14 cellular contexts compared by ENCODE assay signal in the genomic region with DNA sequence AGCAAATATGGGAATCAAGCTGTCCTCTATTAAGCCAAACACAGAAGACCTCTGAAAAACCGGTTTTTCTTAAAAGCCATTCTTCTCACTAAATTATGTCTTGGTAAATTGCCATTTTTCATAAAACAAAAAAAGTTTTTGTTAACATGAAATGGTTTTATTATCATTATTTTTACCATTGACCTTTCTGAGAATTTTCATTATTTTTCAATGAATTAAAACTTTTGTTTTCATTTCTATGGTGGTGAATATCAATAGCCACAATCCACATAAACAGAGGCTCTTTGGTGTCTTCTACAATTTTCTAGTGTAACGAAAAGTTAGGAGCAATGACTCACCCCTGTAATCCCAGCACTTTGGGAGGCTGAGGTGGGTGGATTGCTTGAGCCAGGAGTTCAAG. TPM values are rescaled to one million over a fixed set of nuclear protein-coding genes. Genes with fewer than 3 reads are reported as not detected.
DNase-seq lines count a peak whose midpoint lies in the region; ATAC-seq and TF ChIP-seq lines count a peak whose summit lies in the region.
"Had no signal": no experiment of that assay in that cellular context is flagged by ENCODE, and none has a peak within 500 bp of the region (broad histone marks: within the 10 kb centered on the region; RNA-seq: fewer than 3 reads in every experiment).

No MANE protein-coding gene starts in this region.

- H4K20me1 ChIP-seq in OCI-LY7 (ENCODE audit: insufficient read depth, low read length) (peaks cover 6% of the 10 kb centered on the region), smooth muscle cell (ENCODE audit: low read depth) (peaks cover 7% of the 10 kb centered on the region)

- H3K9me3 ChIP-seq in OCI-LY7 (ENCODE audit: low read length) (peaks cover 4% of the 10 kb centered on the region; the same call in 1 of the 2 replicates), smooth muscle cell (replicated peaks; ENCODE audit: low read depth) (no peaks in the 10 kb centered on the region)
- H3K9me3 ChIP-seq: lower lobe of right lung, thyroid gland had no signal

- no peak overlapping the region for H2AFZ ChIP-seq in OCI-LY7 (ENCODE audit: low read length)
- no peak overlapping the region for H2AFZ ChIP-seq in smooth muscle cell (ENCODE audit: low read depth)

- peak overlapping the region; percentile 93 for H3K4me3 Mint-ChIP-seq in activated T-cell treated with anti-CD3 and anti-CD28 coated beads, Interleukin-2, amount 50 U/mL, for 4 hours
- peak overlapping the region; percentile 96 for H3K4me3 Mint-ChIP-seq in central memory CD8-positive, alpha-beta T cell

- POLR2A ChIA-PET in OCI-LY7 (lab: Charles Lee): interaction anchor here (0.7 to 2.1 kb wide), 4 partner anchors 8 to 222 kb away, joined by 3 to 10 read pairs (median 4); no protein-coding TSS in a partner anchor

- H3F3A ChIP-seq in smooth muscle cell (ENCODE audit: low read depth): no peaks in the 10 kb centered on the region

- H3K4me2 ChIP-seq in OCI-LY7 (ENCODE audit: low read length) (peak overlapping the region; percentile 89), smooth muscle cell (peak overlapping the region; percentile 100)

- H3K36me3 Mint-ChIP-seq in activated T-cell treated with anti-CD3 and anti-CD28 coated beads, Interleukin-2, amount 50 U/mL, for 4 hours (ENCODE audit: insufficient read depth): peaks cover 11% of the 10 kb centered on the region
- H3K36me3 Mint-ChIP-seq in central memory CD8-positive, alpha-beta T cell (ENCODE audit: insufficient read depth): peaks cover 23% of the 10 kb centered on the region

- DNase-seq in activated T-cell treated with anti-CD3 and anti-CD28 coated beads, Interleukin-2, amount 50 U/mL, for 4 hours: no peak
- DNase-seq in activated T-cell treated with anti-CD3 and anti-CD28 coated beads for 4 hours (no peak), OCI-LY7 (ENCODE audit: low spot score) (no peak), smooth muscle cell (lab: John Stamatoyannopoulos, UW; ENCODE audit: unreplicated experiment) (no peak), GM20000 (ENCODE audit: low spot score) (no peak), SW480 (ENCODE audit: low spot score) (no peak)
- no peak for DNase-seq in central memory CD8-positive, alpha-beta T cell (ENCODE audit: low spot score in 2 of 2)
- DNase-seq: DMS 273 treated with DMSO at 0.1 percent for 48 hours, lower lobe of right lung, NCI-H1417 treated with DMSO at 0.1 percent for 48 hours, NCI-H524 treated with DMSO at 0.1 percent for 48 hours, thyroid gland had no signal

- H3K36me3 ChIP-seq in OCI-LY7 (ENCODE audit: insufficient read depth, low read length) (peaks cover 20% of the 10 kb centered on the region), smooth muscle cell (ENCODE audit: low read depth) (no peaks in the 10 kb centered on the region)
- H3K36me3 ChIP-seq: lower lobe of right lung, thyroid gland had no signal

- TF ChIP-seq CTCF in OCI-LY7 (conservative IDR thresholded peaks at IDR 0.05; ENCODE audit: low read length) (no peak), smooth muscle cell (IDR thresholded peaks at IDR 0.05; ENCODE audit: borderline replicate concordance, insufficient read depth, poor library complexity, severe bottlenecking) (no peak), GM20000 (IDR thresholded peaks at IDR 0.05; ENCODE audit: extremely low read depth, missing control alignments) (no peak)

- H3K4me3 ChIP-seq in OCI-LY7 (ENCODE audit: low read depth, low read length, poor library complexity, severe bottlenecking): peak overlapping the region; percentile 90
- no peak overlapping the region for H3K4me3 ChIP-seq in smooth muscle cell
- H3K4me3 ChIP-seq: lower lobe of right lung, thyroid gland had no signal

- no peaks in the 10 kb centered on the region for H3K27me3 ChIP-seq in smooth muscle cell (ENCODE audit: low read depth)
- H3K27me3 ChIP-seq: thyroid gland had no signal

- H3K27ac ChIP-seq in OCI-LY7 (ENCODE audit: low read depth, low read length, poor library complexity, severe bottlenecking) (no peak overlapping the region), smooth muscle cell (ENCODE audit: low read depth) (no peak overlapping the region)
- H3K27ac ChIP-seq: lower lobe of right lung, thyroid gland had no signal

- CTCF ChIA-PET in OCI-LY7 (lab: Charles Lee; ENCODE audit: unreplicated experiment): no interaction called here

- no peak overlapping the region for H3K9ac ChIP-seq in smooth muscle cell (ENCODE audit: low read depth)

- no peaks in the 10 kb centered on the region for H3K27me3 Mint-ChIP-seq in activated T-cell treated with anti-CD3 and anti-CD28 coated beads, Interleukin-2, amount 50 U/mL, for 4 hours (ENCODE audit: low read depth)
- no peaks in the 10 kb centered on the region for H3K27me3 Mint-ChIP-seq in central memory CD8-positive, alpha-beta T cell
- H3K27me3 Mint-ChIP-seq: dendritic cell treated with granulocyte-macrophage colony-stimulating factor and Interleukin-4, amounts not matched to agents 40 ng/mL and 50 ng/mL, for 4 days had no signal

- no TSS peak for BruUV-seq in OCI-LY7 (replicated peaks; lab: Mats Ljungman, UMichigan)

- H3K4me1 Mint-ChIP-seq in activated T-cell treated with anti-CD3 and anti-CD28 coated beads, Interleukin-2, amount 50 U/mL, for 4 hours (ENCODE audit: low read depth): peaks cover 23% of the 10 kb centered on the region
- H3K4me1 Mint-ChIP-seq in central memory CD8-positive, alpha-beta T cell: peaks cover 28% of the 10 kb centered on the region

- no peaks in the 10 kb centered on the region for H3K9me3 Mint-ChIP-seq in activated T-cell treated with anti-CD3 and anti-CD28 coated beads, Interleukin-2, amount 50 U/mL, for 4 hours
- H3K9me3 Mint-ChIP-seq in central memory CD8-positive, alpha-beta T cell: no peaks in the 10 kb centered on the region
- H3K9me3 Mint-ChIP-seq: dendritic cell treated with granulocyte-macrophage colony-stimulating factor and Interleukin-4, amounts not matched to agents 40 ng/mL and 50 ng/mL, for 4 days had no signal

- H3K4me1 ChIP-seq in OCI-LY7 (ENCODE audit: insufficient read depth, low read length, poor library complexity, severe bottlenecking) (peaks cover 22% of the 10 kb centered on the region), smooth muscle cell (ENCODE audit: low read depth) (peaks cover 8% of the 10 kb centered on the region)

- WGBS in smooth muscle cell (ENCODE audit: low lambda C conversion rate): 70% methylated on average over 2 of the region's 2 CpGs

- H3K27ac Mint-ChIP-seq in central memory CD8-positive, alpha-beta T cell (ENCODE audit: low read depth): no peak overlapping the region

- no peak for ATAC-seq in activated T-cell treated with anti-CD3 and anti-CD28 coated beads, Interleukin-2, amount 50 U/mL, for 4 hours
- no peak for ATAC-seq in central memory CD8-positive, alpha-beta T cell (replicated peaks; ENCODE audit: extremely low read depth, poor library complexity, severe bottlenecking)
- no peak for ATAC-seq in GM19463 (IDR thresholded peaks at IDR 0.05; ENCODE audit: unreplicated experiment)
- ATAC-seq: lower lobe of right lung had no signal

- intact Hi-C loops in OCI-LY7 (cut with micrococcal nuclease; ENCODE audit: unreplicated experiment): no loop called here

- H3K79me2 ChIP-seq in OCI-LY7 (ENCODE audit: insufficient read depth, low read depth, low read length): peaks cover 26% of the 10 kb centered on the region
- peaks cover 21% of the 10 kb centered on the region for H3K79me2 ChIP-seq in smooth muscle cell (ENCODE audit: low read depth)

- 0 out of 2 replicates have a peak, but pooled peaks cover 6% of the 10 kb centered on the region for H3K9me2 ChIP-seq in OCI-LY7 (ENCODE audit: insufficient read depth, low read length)

RNA-seq across cellular contexts. Expression of a gene that starts 2.1 kb away (rescaled TPM):
- 100 to 1,000 TPM; 276 to 301 (median 280) TPM for total RNA-seq in activated T-cell treated with anti-CD3 and anti-CD28 coated beads, Interleukin-2, amount 50 U/mL, for 4 hours
- 132 and 187 TPM in 2 replicates for total RNA-seq in OCI-LY7 (2014; rRNA removed; shearing (Covaris generic))
- total RNA-seq in OCI-LY7 (2022) (110 and 135 TPM in 2 replicates), smooth muscle cell (156 and 166 TPM in 2 replicates)
- polyA plus RNA-seq in smooth muscle cell: 188 and 189 TPM in 2 replicates

RNA-seq across cellular contexts. Expression of a gene that starts 57.1 kb away (rescaled TPM):
- 10 to 100 TPM; 29.9 to 31.8 (median 30.9) TPM for total RNA-seq in activated T-cell treated with anti-CD3 and anti-CD28 coated beads, Interleukin-2, amount 50 U/mL, for 4 hours
- 0.16 and 0.21 TPM in 2 replicates for total RNA-seq in OCI-LY7 (2014; rRNA removed; shearing (Covaris generic))
- total RNA-seq in OCI-LY7 (2022): 1.1 and 1.3 TPM in 2 replicates
- total RNA-seq in smooth muscle cell: 0.27 and 0.72 TPM in 2 replicates
- 0.53 and 1.3 TPM in 2 replicates for polyA plus RNA-seq in smooth muscle cell

Comparison
In these comparisons a context has a peak if more than half of its experiments do, and no peak if none do; other contexts are left out.
1. RNA of a gene that starts 57.1 kb away (total RNA-seq): 29.9 to 31.8 TPM in activated T-cell treated with anti-CD3 and anti-CD28 coated beads, Interleukin-2, amount 50 U/mL, for 4 hours; 0.16 to 1.3 TPM in OCI-LY7 and 0.27 to 0.72 TPM in smooth muscle cell; every median in the first group is over 10 times any median in the second.